Comparison of ENCODE assay signal across 19 cellular contexts in the genomic region with DNA sequence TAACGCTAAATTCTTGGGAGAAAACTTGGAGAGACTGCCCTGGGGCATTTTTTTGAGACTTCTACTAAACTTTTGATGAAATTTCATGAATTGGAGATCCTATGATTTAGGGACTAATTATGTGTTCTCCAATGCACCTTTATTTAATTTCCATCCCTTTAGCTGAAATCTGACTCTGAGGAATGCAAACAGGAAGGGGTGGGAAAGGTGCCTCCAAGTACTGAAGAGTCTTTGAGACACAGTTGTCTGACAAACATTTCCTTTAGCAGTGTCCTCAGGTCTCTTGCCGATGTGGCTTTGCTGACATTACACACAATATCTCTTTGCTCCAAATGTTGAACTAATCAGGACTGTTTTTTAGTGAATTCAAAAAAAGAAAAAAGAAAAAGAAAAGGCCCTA.
A peak's percentile ranks its signal among the peaks of the same experiment; 100 is the strongest.
DNase-seq lines count a peak whose midpoint lies in the region; ATAC-seq and TF ChIP-seq lines count a peak whose summit lies in the region.
"Had no signal": no experiment of that assay in that cellular context is flagged by ENCODE, and none has a peak within 500 bp of the region (broad histone marks: within the 10 kb centered on the region; RNA-seq: fewer than 3 reads in every experiment).

No MANE protein-coding gene starts in this region.

- H3K9me3 Mint-ChIP-seq in GM23338: no peaks in the 10 kb centered on the region
- H3K9me3 Mint-ChIP-seq in activated CD4-positive, alpha-beta T cell treated with anti-CD3 and anti-CD28 coated beads, Interleukin-2, amount 10 ng/mL, durations not matched to agents 24 days and 14 days: no peaks in the 10 kb centered on the region
- H3K9me3 Mint-ChIP-seq: CD8-positive, alpha-beta memory T cell had no signal

- no peak overlapping the region; the same call in 1 of the 2 replicates for H3K27ac ChIP-seq in GM23338 (ENCODE audit: low read depth)
- H3K27ac ChIP-seq: BLaER1 treated with 17β-estradiol and CSF1 and Interleukin-3, amounts not matched to agents 10 nM and 100 nM; SK-N-MC had no signal

- H3K27me3 ChIP-seq in GM23338 (ENCODE audit: insufficient read depth): no peaks in the 10 kb centered on the region
- H3K27me3 ChIP-seq: BLaER1 treated with 17β-estradiol and CSF1 and Interleukin-3, amounts not matched to agents 10 nM and 100 nM had no signal

- H3F3A ChIP-seq in GM23338 (replicated peaks; ENCODE audit: low read depth): no peaks in the 10 kb centered on the region

- peaks cover 1% of the 10 kb centered on the region for H3K27me3 Mint-ChIP-seq in GM23338 (ENCODE audit: insufficient read depth, low read depth, poor library complexity)
- peaks cover 14% of the 10 kb centered on the region for H3K27me3 Mint-ChIP-seq in activated CD4-positive, alpha-beta T cell treated with anti-CD3 and anti-CD28 coated beads, Interleukin-2, amount 10 ng/mL, durations not matched to agents 24 days and 14 days

- H3K9me2 ChIP-seq in GM23338 (ENCODE audit: insufficient read depth): no peaks in the 10 kb centered on the region; the same call in 1 of the 2 replicates

- H3K4me2 ChIP-seq in GM23338: 0 out of 2 replicates have a peak overlapping the region, but pooled peaks have one; percentile 5
- H3K4me2 ChIP-seq: BLaER1 treated with 17β-estradiol and CSF1 and Interleukin-3, amounts not matched to agents 10 nM and 100 nM had no signal

- H3K36me3 ChIP-seq in GM23338 (ENCODE audit: insufficient read depth): no peaks in the 10 kb centered on the region
- H3K36me3 ChIP-seq: BLaER1 treated with 17β-estradiol and CSF1 and Interleukin-3, amounts not matched to agents 10 nM and 100 nM had no signal

- intact Hi-C loops in activated CD4-positive, alpha-beta T cell treated with anti-CD3 and anti-CD28 coated beads, Interleukin-2, amount 10 ng/mL, durations not matched to agents 24 days and 14 days (cut with micrococcal nuclease): no loop called here
- intact Hi-C loops in left ventricle myocardium superior (cut with micrococcal nuclease): no loop called here

- DNase-seq in GM23338 (ENCODE audit: low spot score) (peak; percentile 66), NCI-H69 (lab: John Stamatoyannopoulos, UW) (peak; percentile 42), choroid plexus epithelial cell (ENCODE audit: low read depth) (peak; percentile 17), left kidney (ENCODE audit: low read depth, low spot score) (peak; percentile 67), mesenteric fat pad (ENCODE audit: low spot score) (no peak), left ventricle myocardium superior (no peak)
- no peak for DNase-seq in activated CD4-positive, alpha-beta T cell treated with anti-CD3 and anti-CD28 coated beads, Interleukin-2, amount 10 ng/mL, durations not matched to agents 24 days and 14 days
- DNase-seq: CD8-positive, alpha-beta memory T cell; GDM1; GOT3; NCI-H1417; NCI-H187 treated with DMSO at 0.1 percent for 48 hours; NCI-H2171 treated with DMSO at 0.1 percent for 48 hours; NCI-H774; Right ventricle myocardium superior had no signal

- peaks cover 21% of the 10 kb centered on the region for H3K4me1 ChIP-seq in GM23338 (ENCODE audit: insufficient read depth)

- TF ChIP-seq CTCF in GM23338 (conservative IDR thresholded peaks at IDR 0.05; ENCODE audit: low read depth in 2 of 2) (no peak), choroid plexus epithelial cell (conservative IDR thresholded peaks at IDR 0.05; ENCODE audit: low read depth, low read length) (no peak)

- H3K4me3 Mint-ChIP-seq in GM23338: no peak overlapping the region
- H3K4me3 Mint-ChIP-seq in activated CD4-positive, alpha-beta T cell treated with anti-CD3 and anti-CD28 coated beads, Interleukin-2, amount 10 ng/mL, durations not matched to agents 24 days and 14 days: no peak overlapping the region
- H3K4me3 Mint-ChIP-seq: CD8-positive, alpha-beta memory T cell; IgD-negative memory B cell had no signal

- no peaks in the 10 kb centered on the region for H3K79me2 ChIP-seq in GM23338 (replicated peaks; ENCODE audit: insufficient read depth)

- ATAC-seq in GM23338: peak; percentile 73
- ATAC-seq in esophagus mucosa: no peak
- ATAC-seq in left ventricle myocardium superior: no peak

- H4K20me1 ChIP-seq in GM23338 (replicated peaks; ENCODE audit: insufficient read depth): no peaks in the 10 kb centered on the region
- H4K20me1 ChIP-seq: BLaER1 treated with 17β-estradiol and CSF1 and Interleukin-3, amounts not matched to agents 10 nM and 100 nM had no signal

- no peak overlapping the region; the same call in 1 of the 2 replicates for H3K27ac Mint-ChIP-seq in GM23338
- no peak overlapping the region for H3K27ac Mint-ChIP-seq in activated CD4-positive, alpha-beta T cell treated with anti-CD3 and anti-CD28 coated beads, Interleukin-2, amount 10 ng/mL, durations not matched to agents 24 days and 14 days
- H3K27ac Mint-ChIP-seq: CD8-positive, alpha-beta memory T cell; IgD-negative memory B cell had no signal

- peaks cover 28% of the 10 kb centered on the region for H3K4me1 Mint-ChIP-seq in GM23338
- H3K4me1 Mint-ChIP-seq in activated CD4-positive, alpha-beta T cell treated with anti-CD3 and anti-CD28 coated beads, Interleukin-2, amount 10 ng/mL, durations not matched to agents 24 days and 14 days: no peaks in the 10 kb centered on the region
- H3K4me1 Mint-ChIP-seq: CD8-positive, alpha-beta memory T cell had no signal

- H2AFZ ChIP-seq in GM23338: no peak overlapping the region

- no peak overlapping the region for H3K4me3 ChIP-seq in GM23338
- H3K4me3 ChIP-seq in choroid plexus epithelial cell (ENCODE audit: low read depth, low read length): no peak overlapping the region
- H3K4me3 ChIP-seq: BLaER1 treated with 17β-estradiol and CSF1 and Interleukin-3, amounts not matched to agents 10 nM and 100 nM; SK-N-MC had no signal

- H3K36me3 Mint-ChIP-seq in GM23338 (ENCODE audit: low read depth): no peaks in the 10 kb centered on the region
- H3K36me3 Mint-ChIP-seq in activated CD4-positive, alpha-beta T cell treated with anti-CD3 and anti-CD28 coated beads, Interleukin-2, amount 10 ng/mL, durations not matched to agents 24 days and 14 days (ENCODE audit: low read depth): no peaks in the 10 kb centered on the region
- H3K36me3 Mint-ChIP-seq: CD8-positive, alpha-beta memory T cell had no signal

TF ChIP-seq in GM23338, 12 proteins besides CTCF, POLR2A, EP300 and RAD21 (continues in another document):
- TF ChIP-seq ZNF331 (CRISPR knock-in tag; IDR thresholded peaks at IDR 0.05; ENCODE audit: low read depth): no peak
- TF ChIP-seq CREB1 (CRISPR knock-in tag; IDR thresholded peaks at IDR 0.05; ENCODE audit: low read depth): no peak
- TF ChIP-seq, protein P1, sequence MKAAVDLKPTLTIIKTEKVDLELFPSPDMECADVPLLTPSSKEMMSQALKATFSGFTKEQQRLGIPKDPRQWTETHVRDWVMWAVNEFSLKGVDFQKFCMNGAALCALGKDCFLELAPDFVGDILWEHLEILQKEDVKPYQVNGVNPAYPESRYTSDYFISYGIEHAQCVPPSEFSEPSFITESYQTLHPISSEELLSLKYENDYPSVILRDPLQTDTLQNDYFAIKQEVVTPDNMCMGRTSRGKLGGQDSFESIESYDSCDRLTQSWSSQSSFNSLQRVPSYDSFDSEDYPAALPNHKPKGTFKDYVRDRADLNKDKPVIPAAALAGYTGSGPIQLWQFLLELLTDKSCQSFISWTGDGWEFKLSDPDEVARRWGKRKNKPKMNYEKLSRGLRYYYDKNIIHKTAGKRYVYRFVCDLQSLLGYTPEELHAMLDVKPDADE (IDR thresholded peaks at IDR 0.05): no peak
- no peak for TF ChIP-seq NANOG (IDR thresholded peaks at IDR 0.05; ENCODE audit: borderline replicate concordance)

Comparison
In these comparisons a context has a peak if more than half of its experiments do, and no peak if none do; other contexts are left out.
1. DNase-seq: peak in GM23338 (single experiment), NCI-H69 (single experiment), choroid plexus epithelial cell (single experiment) and left kidney (single experiment); none in mesenteric fat pad (single experiment), activated CD4-positive, alpha-beta T cell treated with anti-CD3 and anti-CD28 coated beads, Interleukin-2, amount 10 ng/mL, durations not matched to agents 24 days and 14 days (single experiment) and left ventricle myocardium superior (single experiment).